Comparison of ENCODE assay signal across 1 cellular context in genomic region chr17:68035523-68036303, GRCh38.
TF ChIP-seq lines count a peak whose summit lies in the region.

TSS of gene KPNA2 (plus strand) at chr17:68035735. CDS start at chr17:68037133, 1,398 bp downstream.

TF ChIP-seq in K562, 482 proteins besides CTCF, POLR2A, EP300 and RAD21 (continued from another document and continues in another):
- TF ChIP-seq ZNF280A (IDR thresholded peaks at IDR 0.05; ENCODE audit: low read depth, partially characterized antibody), result no peak
- TF ChIP-seq CGGBP1 (CRISPR knock-in tag; IDR thresholded peaks at IDR 0.05), result no peak
- peak; percentile 77 for TF ChIP-seq MYC (IDR thresholded peaks at IDR 0.05; ENCODE audit: low read depth, low read length)
- TF ChIP-seq MYC (CRISPR knock-in tag; IDR thresholded peaks at IDR 0.05; ENCODE audit: borderline replicate concordance, low read depth), result peak; percentile 87; the same call in 1 of the 2 replicates
- no peak for TF ChIP-seq ESRRA (IDR thresholded peaks at IDR 0.05; ENCODE audit: borderline replicate concordance, low read depth)
- TF ChIP-seq ZNF695 (CRISPR knock-in tag; IDR thresholded peaks at IDR 0.05), result no peak
- TF ChIP-seq ZNF134 (CRISPR knock-in tag; conservative IDR thresholded peaks at IDR 0.05), result no peak
- no peak for TF ChIP-seq ZC3H11A (IDR thresholded peaks at IDR 0.05; ENCODE audit: low read depth, low read length)
- TF ChIP-seq KAT2B (IDR thresholded peaks at IDR 0.05; ENCODE audit: low read depth, low read length), result no peak
- no peak for TF ChIP-seq TCF7L2 (IDR thresholded peaks at IDR 0.05; ENCODE audit: low read depth, low read length)
- peak; percentile 58 for TF ChIP-seq PCBP2 (IDR thresholded peaks at IDR 0.05; ENCODE audit: low read depth, low read length, poor library complexity, severe bottlenecking)
- TF ChIP-seq RERE (CRISPR knock-in tag; IDR thresholded peaks at IDR 0.05; ENCODE audit: borderline replicate concordance), result 0 out of 2 replicates have a peak, but pooled peaks have one; percentile 38
- TF ChIP-seq IRF9 (tag; IDR thresholded peaks at IDR 0.05), result no peak
- no peak; the same call in 1 of the 2 replicates for TF ChIP-seq ZNF316 (IDR thresholded peaks at IDR 0.05)
- peak; percentile 100 for TF ChIP-seq FOXM1 (IDR thresholded peaks at IDR 0.05; ENCODE audit: low read depth)
- peak; percentile 99 for TF ChIP-seq FOXM1 (CRISPR knock-in tag; IDR thresholded peaks at IDR 0.05; ENCODE audit: low read depth)
- no peak for TF ChIP-seq DPF2 (IDR thresholded peaks at IDR 0.05)
- peak; percentile 89; the same call in 1 of the 2 replicates for TF ChIP-seq LCOR (CRISPR knock-in tag; IDR thresholded peaks at IDR 0.05)
- no peak; the same call in 1 of the 2 replicates for TF ChIP-seq HNRNPUL1 (IDR thresholded peaks at IDR 0.05; ENCODE audit: low read length)
- TF ChIP-seq MAFK (IDR thresholded peaks at IDR 0.05; ENCODE audit: low read length), result no peak
- 0 out of 2 replicates have a peak, but pooled peaks have one; percentile 56 for TF ChIP-seq ZNF76 (CRISPR knock-in tag; IDR thresholded peaks at IDR 0.05; ENCODE audit: borderline replicate concordance)
- TF ChIP-seq HDAC2 (IDR thresholded peaks at IDR 0.05), result 0 out of 2 replicates have a peak, but pooled peaks have one; percentile 27
- no peak for TF ChIP-seq ZNF79 (CRISPR knock-in tag; IDR thresholded peaks at IDR 0.05; ENCODE audit: low read depth)
- peak; percentile 72 for TF ChIP-seq TAF7 (tag; IDR thresholded peaks at IDR 0.05)
- peak; percentile 97 for TF ChIP-seq EP400 (IDR thresholded peaks at IDR 0.05)
- no peak for TF ChIP-seq RNF219 (CRISPR knock-in tag; IDR thresholded peaks at IDR 0.05)
- TF ChIP-seq SREBF2 (CRISPR knock-in tag; IDR thresholded peaks at IDR 0.05), result no peak
- TF ChIP-seq NUFIP1 (IDR thresholded peaks at IDR 0.05; ENCODE audit: partially characterized antibody), result no peak
- TF ChIP-seq ZNF75A (CRISPR knock-in tag; IDR thresholded peaks at IDR 0.05), result no peak
- TF ChIP-seq FUS (optimal IDR thresholded peaks at IDR 0.05; ENCODE audit: low read depth, low read length), result no peak
- TF ChIP-seq KHSRP (IDR thresholded peaks at IDR 0.05), result no peak
- TF ChIP-seq MAFF (IDR thresholded peaks at IDR 0.05; ENCODE audit: low read length), result no peak
- TF ChIP-seq CBX8 (IDR thresholded peaks at IDR 0.05; ENCODE audit: borderline replicate concordance, extremely low read depth, low read depth, low read length, poor library complexity, severe bottlenecking), result no peak
- peak; percentile 35; the same call in 1 of the 2 replicates for TF ChIP-seq PREB (CRISPR knock-in tag; IDR thresholded peaks at IDR 0.05)
- 0 out of 2 replicates have a peak, but pooled peaks have one; percentile 7 for TF ChIP-seq ZNF57 (CRISPR knock-in tag; IDR thresholded peaks at IDR 0.05)
- TF ChIP-seq CBX3 (IDR thresholded peaks at IDR 0.05; ENCODE audit: borderline replicate concordance in 1 of 2, low read length in 2 of 2), result no peak
- no peak for TF ChIP-seq ZNF277 (CRISPR knock-in tag; IDR thresholded peaks at IDR 0.05; ENCODE audit: borderline replicate concordance)
- no peak for TF ChIP-seq ELF2 (CRISPR knock-in tag; IDR thresholded peaks at IDR 0.05)
- no peak; the same call in 1 of the 2 replicates for TF ChIP-seq ZBTB33 (CRISPR knock-in tag; IDR thresholded peaks at IDR 0.05)
- 0 out of 2 replicates have a peak, but pooled peaks have one; percentile 13 for TF ChIP-seq ZC3H4 (CRISPR knock-in tag; IDR thresholded peaks at IDR 0.05; ENCODE audit: borderline replicate concordance)
- TF ChIP-seq ZKSCAN3 (CRISPR knock-in tag; IDR thresholded peaks at IDR 0.05), result no peak
- no peak for TF ChIP-seq ZNF140 (CRISPR knock-in tag; IDR thresholded peaks at IDR 0.05)
- TF ChIP-seq FOXP1 (CRISPR knock-in tag; IDR thresholded peaks at IDR 0.05), result peak; percentile 91
- TF ChIP-seq THAP12 (CRISPR knock-in tag; IDR thresholded peaks at IDR 0.05), result peak; percentile 27; the same call in 1 of the 2 replicates
- TF ChIP-seq RBM22 (IDR thresholded peaks at IDR 0.05; ENCODE audit: low read depth, low read length, poor library complexity, severe bottlenecking), result peak; percentile 98
- no peak for TF ChIP-seq MXI1 (IDR thresholded peaks at IDR 0.05; ENCODE audit: low read depth, low read length)
- no peak for TF ChIP-seq GTF2F1 (IDR thresholded peaks at IDR 0.05; ENCODE audit: low read depth, low read length)
- no peak for TF ChIP-seq CREB5 (CRISPR knock-in tag; IDR thresholded peaks at IDR 0.05)
- TF ChIP-seq HMG20B (CRISPR knock-in tag; IDR thresholded peaks at IDR 0.05), result no peak
